In genomic region chr5:76724871-76725270, GRCh38 we compare ENCODE assay signal across 13 cellular contexts. TPM values are rescaled to one million over a fixed set of nuclear protein-coding genes. Genes with fewer than 3 reads are reported as not detected.
DNase-seq lines count a peak whose midpoint lies in the region; ATAC-seq and TF ChIP-seq lines count a peak whose summit lies in the region.
"Had no signal": no experiment of that assay in that cellular context is flagged by ENCODE, and none has a peak within 500 bp of the region (broad histone marks: within the 10 kb centered on the region; RNA-seq: fewer than 3 reads in every experiment).

No MANE protein-coding gene starts in this region.

- H3K27me3 ChIP-seq in HUES48 (ENCODE audit: control insufficient read depth, insufficient read depth, low read length), result no peaks in the 10 kb centered on the region
- H3K27me3 ChIP-seq in vagina, result no peaks in the 10 kb centered on the region
- H3K27me3 ChIP-seq: body of pancreas had no signal

- H3K27ac ChIP-seq in HUES48 (ENCODE audit: low read depth, low read length) (peak overlapping the region; percentile 4), vagina (no peak overlapping the region)
- H3K27ac ChIP-seq: body of pancreas, parathyroid adenoma had no signal

- no peak for TF ChIP-seq POLR2A in vagina (IDR thresholded peaks at IDR 0.05)

- no peak for ATAC-seq in stimulated activated naive CD8-positive, alpha-beta T cell treated with anti-CD3 and anti-CD28 coated beads, Interleukin-15, Interleukin-2, amounts not matched to agents 100 U/mL and 50 U/mL, for 24 hours
- ATAC-seq: body of pancreas, left lobe of liver had no signal

- H3K4me1 Mint-ChIP-seq in MCF 10A (ENCODE audit: insufficient read depth, unreplicated experiment) (peaks cover 9% of the 10 kb centered on the region), immature natural killer cell (peaks cover 64 to 87% of the 10 kb centered on the region in 2 donors)

- POLR2A ChIA-PET in MCF 10A (lab: Yijun Ruan, JAX), result interaction anchor here (1.0 to 1.2 kb wide), 2 partner anchors 11 to 14 kb away, joined by 3 to 4 read pairs; no protein-coding TSS in a partner anchor

- H3K36me3 Mint-ChIP-seq in MCF 10A (ENCODE audit: insufficient read depth, unreplicated experiment), result peaks cover 44% of the 10 kb centered on the region
- H3K36me3 Mint-ChIP-seq in immature natural killer cell, result peaks cover 10 to 21% (median 13%) of the 10 kb centered on the region in 3 donors

- 0 out of 2 replicates have a peak, but pooled peaks cover 3% of the 10 kb centered on the region for H3K4me1 ChIP-seq in HUES48 (ENCODE audit: control insufficient read depth, insufficient read depth, low read length)
- no peaks in the 10 kb centered on the region for H3K4me1 ChIP-seq in vagina
- H3K4me1 ChIP-seq: body of pancreas, parathyroid adenoma had no signal

- H3K27ac Mint-ChIP-seq in MCF 10A (ENCODE audit: low read depth, unreplicated experiment), result peak overlapping the region; percentile 77
- peak overlapping the region; percentile 72 to 91 (median 78) for H3K27ac Mint-ChIP-seq in immature natural killer cell

- no peak overlapping the region for H3K9ac ChIP-seq in HUES48 (ENCODE audit: low read depth, low read length)
- H3K9ac ChIP-seq: parathyroid adenoma had no signal

- no peak overlapping the region for H3K4me3 ChIP-seq in HUES48 (ENCODE audit: low read depth, low read length)
- no peak overlapping the region for H3K4me3 ChIP-seq in vagina
- H3K4me3 ChIP-seq: body of pancreas had no signal

- H3K36me3 ChIP-seq in HUES48 (ENCODE audit: control insufficient read depth, insufficient read depth, low read length) (peaks cover 11% of the 10 kb centered on the region; the same call in 1 of the 2 replicates), vagina (no peaks in the 10 kb centered on the region)

- H3K9me3 ChIP-seq in HUES48 (ENCODE audit: control insufficient read depth, insufficient read depth, low read length), result 0 out of 2 replicates have a peak, but pooled peaks cover 9% of the 10 kb centered on the region
- H3K9me3 ChIP-seq in vagina, result peaks cover 6% of the 10 kb centered on the region

- intact Hi-C loops in MCF 10A (cut with micrococcal nuclease) (no loop called here), vagina (cut with DNase I) (no loop called here)

- peak; percentile 32 for DNase-seq in MCF 10A (ENCODE audit: unreplicated experiment)
- DNase-seq in immature natural killer cell, result no peak
- peak; percentile 52 for DNase-seq in stromal cell of bone marrow (ENCODE audit: low read depth)
- DNase-seq in stimulated activated naive CD8-positive, alpha-beta T cell treated with anti-CD3 and anti-CD28 coated beads, Interleukin-15, Interleukin-2, amounts not matched to agents 100 U/mL and 50 U/mL, for 24 hours, result no peak
- no peak for DNase-seq in vagina (ENCODE audit: extremely low spot score in 2 of 2)
- no peak for DNase-seq in T-helper 2 cell
- DNase-seq: activated T-cell treated with anti-CD3 and anti-CD28 coated beads, Interleukin-2, amount 50 U/mL, for 1 hour; body of pancreas; NCI-H2227 treated with DMSO at 0.1 percent for 48 hours; stimulated activated CD4-positive, alpha-beta T cell treated with anti-CD3 and anti-CD28 coated beads, Interleukin-4, amount 100 ng/mL, for 4 hours had no signal

- H3K9me3 Mint-ChIP-seq in MCF 10A (ENCODE audit: unreplicated experiment) (peaks cover 18% of the 10 kb centered on the region), immature natural killer cell (peaks cover 0 to 9% (median 7%) of the 10 kb centered on the region in 6 donors)

- CTCF ChIA-PET in MCF 10A (lab: Yijun Ruan, JAX), result interaction anchor here (0.7 kb wide), 1 partner anchor 42 kb away, joined by 3 read pairs; no protein-coding TSS in a partner anchor

- H3K4me3 Mint-ChIP-seq in MCF 10A (ENCODE audit: unreplicated experiment) (no peak overlapping the region), immature natural killer cell (peak overlapping the region; percentile 4 to 46 (median 22))

- no peaks in the 10 kb centered on the region for H3K27me3 Mint-ChIP-seq in MCF 10A (ENCODE audit: insufficient read depth, unreplicated experiment)
- H3K27me3 Mint-ChIP-seq in immature natural killer cell (ENCODE audit: low read depth in 3 of 3), result no peaks in the 10 kb centered on the region

- BruUV-seq in MCF 10A (replicated peaks; lab: Mats Ljungman, UMichigan), result no TSS peak

- TF ChIP-seq CTCF in MCF 10A (IDR thresholded peaks at IDR 0.05; ENCODE audit: unreplicated experiment), result no peak
- TF ChIP-seq CTCF in vagina (IDR thresholded peaks at IDR 0.05), result no peak

RNA-seq across cellular contexts. Expression of gene F2R, which starts 8.9 kb away (rescaled TPM):
- total RNA-seq in MCF 10A (2022) (17.3 and 17.6 TPM in 2 replicates), vagina (7.1 TPM)
- 100 to 1,000 TPM in 2 of 3 donors, 10 to 100 TPM in 1; 92.6 to 115 (median 106) TPM for polyA plus RNA-seq in immature natural killer cell

Comparison
In these comparisons a context has a peak if more than half of its experiments do, and no peak if none do; other contexts are left out.
1. DNase-seq: peak in MCF 10A (single experiment) and stromal cell of bone marrow (single experiment); none in immature natural killer cell (0 of 3), stimulated activated naive CD8-positive, alpha-beta T cell treated with anti-CD3 and anti-CD28 coated beads, Interleukin-15, Interleukin-2, amounts not matched to agents 100 U/mL and 50 U/mL, for 24 hours (single experiment), vagina (0 of 2) and T-helper 2 cell (0 of 5).